ENCODE assay signal across 16 cellular contexts in the genomic region with DNA sequence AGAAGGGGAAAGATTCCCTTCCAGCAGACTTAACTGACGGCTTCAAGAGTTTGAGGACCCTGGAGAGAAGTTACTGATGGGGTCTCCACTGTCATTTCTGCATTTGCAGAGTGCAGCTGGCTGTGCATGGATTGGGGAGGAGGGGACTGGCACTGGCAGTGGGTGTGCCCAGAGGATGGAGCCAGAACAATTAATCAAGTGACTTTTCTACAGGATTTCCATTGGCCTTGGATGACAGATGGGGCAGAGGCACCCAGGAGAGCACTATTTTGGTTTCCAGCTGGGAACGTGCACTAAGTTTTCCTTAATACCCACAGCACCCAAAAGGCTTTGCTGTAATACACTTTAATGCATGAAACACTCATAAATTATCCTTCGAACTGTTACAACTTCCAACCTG. TPM values are rescaled to one million over a fixed set of nuclear protein-coding genes. Genes with fewer than 3 reads are reported as not detected.
DNase-seq lines count a peak whose midpoint lies in the region; ATAC-seq and TF ChIP-seq lines count a peak whose summit lies in the region.
"Had no signal": no experiment of that assay in that cellular context is flagged by ENCODE, and none has a peak within 500 bp of the region (broad histone marks: within the 10 kb centered on the region; RNA-seq: fewer than 3 reads in every experiment).

No MANE protein-coding gene starts in this region.

- H3K4me3 Mint-ChIP-seq in WTC11 = peak overlapping the region; percentile 87
- H3K4me3 Mint-ChIP-seq: T-helper 2 cell treated with Interferon-gamma antibody and Interleukin-4, amounts not matched to agents 5 μg/mL and 100 μg/mL, for 36 hours had no signal

- H3K9me3 ChIP-seq in HEK293 (ENCODE audit: control insufficient read depth, insufficient read depth, low read depth, low read length) = no peaks in the 10 kb centered on the region

- peaks cover 76% of the 10 kb centered on the region for H3K27me3 Mint-ChIP-seq in WTC11 (ENCODE audit: low read depth)

- peaks cover 30% of the 10 kb centered on the region for H3K4me1 ChIP-seq in ACC112 (ENCODE audit: control insufficient read depth, insufficient read depth, low read length, unreplicated experiment)
- no peaks in the 10 kb centered on the region for H3K4me1 ChIP-seq in HEK293 (ENCODE audit: control insufficient read depth, insufficient read depth, low read length)

- no peaks in the 10 kb centered on the region; the same call in 1 of the 2 replicates for H3K27me3 ChIP-seq in ACC112 (ENCODE audit: insufficient read depth, low read length)
- H3K27me3 ChIP-seq: BLaER1 treated with 17β-estradiol and CSF1 and Interleukin-3, amounts not matched to agents 10 nM and 100 nM; brain microvascular endothelial cell had no signal

- H3K27ac ChIP-seq in ACC112 (ENCODE audit: low read depth, low read length) = no peak overlapping the region
- no peak overlapping the region for H3K27ac ChIP-seq in HEK293 (ENCODE audit: extremely low read depth, low read depth, low read length)
- H3K27ac ChIP-seq: BLaER1 treated with 17β-estradiol and CSF1 and Interleukin-3, amounts not matched to agents 10 nM and 100 nM; brain microvascular endothelial cell; KMS-11 had no signal

- peaks cover 16% of the 10 kb centered on the region for H3K4me1 Mint-ChIP-seq in WTC11

- no peak for TF ChIP-seq CTCF in HEK293 (tag by site-specific recombination; IDR thresholded peaks at IDR 0.05)
- no peak for TF ChIP-seq CTCF in WTC11 (IDR thresholded peaks at IDR 0.05)

- CTCF ChIA-PET in HEK293 (lab: Yijun Ruan, JAX) = interaction anchor here (0.5 to 0.7 kb wide), 2 partner anchors 19 to 197 kb away, joined by 3 read pairs; no protein-coding TSS in a partner anchor
- CTCF ChIA-PET in WTC11 (lab: Charles Lee) = interaction anchor here (1.4 to 2.9 kb wide), 4 partner anchors 9 to 133 kb away, joined by 3 to 23 read pairs (median 16); no protein-coding TSS in a partner anchor

- H3K9me3 Mint-ChIP-seq in WTC11 = no peaks in the 10 kb centered on the region
- H3K9me3 Mint-ChIP-seq: activated T-helper 2 cell treated with anti-CD3 and anti-CD28 coated beads, Interferon-gamma antibody, Interleukin-2, Interleukin-4, amounts not matched to agents 10 μg/mL and 5 μg/mL and 100 μg/mL, durations not matched to agents 14 hours and 24 hours and 36 hours; T-helper 2 cell treated with Interferon-gamma antibody and Interleukin-4, amounts not matched to agents 5 μg/mL and 100 μg/mL, for 36 hours had no signal

- H3K36me3 ChIP-seq in ACC112 (ENCODE audit: insufficient read depth, low read length) = no peaks in the 10 kb centered on the region
- H3K36me3 ChIP-seq in HEK293 (ENCODE audit: control insufficient read depth in 2 of 2, insufficient read depth in 1 of 2, low read length in 2 of 2) = no peaks in the 10 kb centered on the region
- H3K36me3 ChIP-seq: BLaER1 treated with 17β-estradiol and CSF1 and Interleukin-3, amounts not matched to agents 10 nM and 100 nM; brain microvascular endothelial cell had no signal

- H3K27ac Mint-ChIP-seq in WTC11 = no peak overlapping the region
- H3K27ac Mint-ChIP-seq: activated T-helper 2 cell treated with anti-CD3 and anti-CD28 coated beads, Interferon-gamma antibody, Interleukin-2, Interleukin-4, amounts not matched to agents 10 μg/mL and 5 μg/mL and 100 μg/mL, durations not matched to agents 14 hours and 24 hours and 36 hours; T-helper 2 cell treated with Interferon-gamma antibody and Interleukin-4, amounts not matched to agents 5 μg/mL and 100 μg/mL, for 36 hours had no signal

- peaks cover 10% of the 10 kb centered on the region for H3K79me2 ChIP-seq in ACC112 (ENCODE audit: control insufficient read depth, insufficient read depth, low read length, unreplicated experiment)

- H3K4me3 ChIP-seq in ACC112 (ENCODE audit: low read depth, low read length) (peak overlapping the region; percentile 59), HEK293 (ENCODE audit: low read depth, low read length) (no peak overlapping the region)
- H3K4me3 ChIP-seq: BLaER1 treated with 17β-estradiol and CSF1 and Interleukin-3, amounts not matched to agents 10 nM and 100 nM had no signal

- DNase-seq in WTC11 (ENCODE audit: low spot score) = no peak
- DNase-seq in left kidney (ENCODE audit: low read depth, low spot score) = peak; percentile 17
- DNase-seq in effector CD4-positive, alpha-beta T cell = no peak
- no peak for DNase-seq in NCI-H774 (lab: John Stamatoyannopoulos, UW)
- DNase-seq in COR-L47 (lab: John Stamatoyannopoulos, UW) = no peak
- DNase-seq in SKM-1 treated with dmso at 0.1 percent for 144 hours (lab: John Stamatoyannopoulos, UW; ENCODE audit: unreplicated experiment) = no peak
- DNase-seq: activated CD4-positive, alpha-beta T cell treated with anti-CD3 and anti-CD28 coated beads, Interleukin-2, amount 50 U/mL, for 4 hours; brain microvascular endothelial cell; stimulated activated CD4-positive, alpha-beta T cell treated with anti-CD3 and anti-CD28 coated beads, Interleukin-4, amount 100 ng/mL, for 4 hours; stimulated activated naive CD4-positive, alpha-beta T cell treated with Interleukin-2 at 50 U/mL for 16 hours had no signal

- POLR2A ChIA-PET in HEK293 (lab: Yijun Ruan, JAX) (interaction anchor here (1.8 to 2.0 kb wide), 3 partner anchors 9 to 19 kb away, joined by 5 to 9 read pairs (median 7); no protein-coding TSS in a partner anchor), WTC11 (lab: Charles Lee) (no interaction called here)

- H2AFZ ChIP-seq in ACC112 (ENCODE audit: low read length, unreplicated experiment) = no peak overlapping the region

- no peaks in the 10 kb centered on the region for H3K36me3 Mint-ChIP-seq in WTC11

- ATAC-seq in WTC11 = no peak

TF ChIP-seq in HEK293, 187 proteins besides CTCF, POLR2A, EP300 and RAD21:
- TF ChIP-seq ZIC2 (tag by site-specific recombination; IDR thresholded peaks at IDR 0.05) (peak; percentile 47; the same call in 1 of the 2 replicates), ZBTB17 (tag by site-specific recombination; IDR thresholded peaks at IDR 0.05) (no peak), ZBTB20 (tag by site-specific recombination; IDR thresholded peaks at IDR 0.05) (no peak)
TF ChIP-seq in HEK293: peak in this region for 1.

TF ChIP-seq in WTC11, 78 proteins besides CTCF, POLR2A, EP300 and RAD21 (continues in another document):
- TF ChIP-seq, protein P1, sequence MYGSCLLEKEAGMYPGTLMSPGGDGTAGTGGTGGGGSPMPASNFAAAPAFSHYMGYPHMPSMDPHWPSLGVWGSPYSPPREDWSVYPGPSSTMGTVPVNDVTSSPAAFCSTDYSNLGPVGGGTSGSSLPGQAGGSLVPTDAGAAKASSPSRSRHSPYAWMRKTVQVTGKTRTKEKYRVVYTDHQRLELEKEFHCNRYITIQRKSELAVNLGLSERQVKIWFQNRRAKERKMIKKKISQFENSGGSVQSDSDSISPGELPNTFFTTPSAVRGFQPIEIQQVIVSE (CRISPR knock-in tag; IDR thresholded peaks at IDR 0.05; ENCODE audit: borderline replicate concordance) = no peak
- TF ChIP-seq, protein P2, sequence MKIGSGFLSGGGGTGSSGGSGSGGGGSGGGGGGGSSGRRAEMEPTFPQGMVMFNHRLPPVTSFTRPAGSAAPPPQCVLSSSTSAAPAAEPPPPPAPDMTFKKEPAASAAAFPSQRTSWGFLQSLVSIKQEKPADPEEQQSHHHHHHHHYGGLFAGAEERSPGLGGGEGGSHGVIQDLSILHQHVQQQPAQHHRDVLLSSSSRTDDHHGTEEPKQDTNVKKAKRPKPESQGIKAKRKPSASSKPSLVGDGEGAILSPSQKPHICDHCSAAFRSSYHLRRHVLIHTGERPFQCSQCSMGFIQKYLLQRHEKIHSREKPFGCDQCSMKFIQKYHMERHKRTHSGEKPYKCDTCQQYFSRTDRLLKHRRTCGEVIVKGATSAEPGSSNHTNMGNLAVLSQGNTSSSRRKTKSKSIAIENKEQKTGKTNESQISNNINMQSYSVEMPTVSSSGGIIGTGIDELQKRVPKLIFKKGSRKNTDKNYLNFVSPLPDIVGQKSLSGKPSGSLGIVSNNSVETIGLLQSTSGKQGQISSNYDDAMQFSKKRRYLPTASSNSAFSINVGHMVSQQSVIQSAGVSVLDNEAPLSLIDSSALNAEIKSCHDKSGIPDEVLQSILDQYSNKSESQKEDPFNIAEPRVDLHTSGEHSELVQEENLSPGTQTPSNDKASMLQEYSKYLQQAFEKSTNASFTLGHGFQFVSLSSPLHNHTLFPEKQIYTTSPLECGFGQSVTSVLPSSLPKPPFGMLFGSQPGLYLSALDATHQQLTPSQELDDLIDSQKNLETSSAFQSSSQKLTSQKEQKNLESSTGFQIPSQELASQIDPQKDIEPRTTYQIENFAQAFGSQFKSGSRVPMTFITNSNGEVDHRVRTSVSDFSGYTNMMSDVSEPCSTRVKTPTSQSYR (CRISPR knock-in tag; IDR thresholded peaks at IDR 0.05) = no peak
- TF ChIP-seq, protein P3, sequence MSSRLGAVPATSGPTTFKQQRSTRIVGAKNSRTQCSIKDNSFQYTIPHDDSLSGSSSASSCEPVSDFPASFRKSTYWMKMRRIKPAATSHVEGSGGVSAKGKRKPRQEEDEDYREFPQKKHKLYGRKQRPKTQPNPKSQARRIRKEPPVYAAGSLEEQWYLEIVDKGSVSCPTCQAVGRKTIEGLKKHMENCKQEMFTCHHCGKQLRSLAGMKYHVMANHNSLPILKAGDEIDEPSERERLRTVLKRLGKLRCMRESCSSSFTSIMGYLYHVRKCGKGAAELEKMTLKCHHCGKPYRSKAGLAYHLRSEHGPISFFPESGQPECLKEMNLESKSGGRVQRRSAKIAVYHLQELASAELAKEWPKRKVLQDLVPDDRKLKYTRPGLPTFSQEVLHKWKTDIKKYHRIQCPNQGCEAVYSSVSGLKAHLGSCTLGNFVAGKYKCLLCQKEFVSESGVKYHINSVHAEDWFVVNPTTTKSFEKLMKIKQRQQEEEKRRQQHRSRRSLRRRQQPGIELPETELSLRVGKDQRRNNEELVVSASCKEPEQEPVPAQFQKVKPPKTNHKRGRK (CRISPR knock-in tag; IDR thresholded peaks at IDR 0.05; ENCODE audit: borderline replicate concordance) = no peak
- TF ChIP-seq JUN (CRISPR knock-in tag; IDR thresholded peaks at IDR 0.05) (no peak), ZNF396 (CRISPR knock-in tag; IDR thresholded peaks at IDR 0.05; ENCODE audit: borderline replicate concordance) (no peak), CREM (CRISPR knock-in tag; IDR thresholded peaks at IDR 0.05) (no peak), NFYB (CRISPR knock-in tag; conservative IDR thresholded peaks at IDR 0.05; ENCODE audit: low read depth) (no peak)
- TF ChIP-seq, protein P4, sequence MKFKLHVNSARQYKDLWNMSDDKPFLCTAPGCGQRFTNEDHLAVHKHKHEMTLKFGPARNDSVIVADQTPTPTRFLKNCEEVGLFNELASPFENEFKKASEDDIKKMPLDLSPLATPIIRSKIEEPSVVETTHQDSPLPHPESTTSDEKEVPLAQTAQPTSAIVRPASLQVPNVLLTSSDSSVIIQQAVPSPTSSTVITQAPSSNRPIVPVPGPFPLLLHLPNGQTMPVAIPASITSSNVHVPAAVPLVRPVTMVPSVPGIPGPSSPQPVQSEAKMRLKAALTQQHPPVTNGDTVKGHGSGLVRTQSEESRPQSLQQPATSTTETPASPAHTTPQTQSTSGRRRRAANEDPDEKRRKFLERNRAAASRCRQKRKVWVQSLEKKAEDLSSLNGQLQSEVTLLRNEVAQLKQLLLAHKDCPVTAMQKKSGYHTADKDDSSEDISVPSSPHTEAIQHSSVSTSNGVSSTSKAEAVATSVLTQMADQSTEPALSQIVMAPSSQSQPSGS (CRISPR knock-in tag; IDR thresholded peaks at IDR 0.05; ENCODE audit: borderline replicate concordance, low read depth) = no peak

RNA-seq across cellular contexts. Expression of a gene that starts 1.3 kb away (rescaled TPM):
- total RNA-seq in WTC11 (2021) = 0.25 to 0.55 TPM (median 0.53 TPM) in 3 replicates
- total RNA-seq: activated T-helper 2 cell treated with anti-CD3 and anti-CD28 coated beads, Interferon-gamma antibody, Interleukin-2, Interleukin-4, amounts not matched to agents 10 μg/mL and 5 μg/mL and 100 μg/mL, durations not matched to agents 14 hours and 24 hours and 36 hours had no signal
